Comparison of ENCODE assay signal across 17 cellular contexts in genomic region chr11:68575025-68575665, GRCh38.
DNase-seq lines count a peak whose midpoint lies in the region; ATAC-seq lines count a peak whose summit lies in the region.
"Had no signal": no experiment of that assay in that cellular context is flagged by ENCODE, and none has a peak within 500 bp of the region (broad histone marks: within the 10 kb centered on the region; RNA-seq: fewer than 3 reads in every experiment).

No MANE protein-coding gene starts in this region.

- H3K79me1 ChIP-seq in mesenchymal stem cell (replicated peaks; ENCODE audit: low read length, poor library complexity, severe bottlenecking): peaks cover 41% of the 10 kb centered on the region

- H2BK15ac ChIP-seq in mesenchymal stem cell (ENCODE audit: low read depth, poor library complexity, severe bottlenecking): no peak overlapping the region

- H3K36me3 Mint-ChIP-seq in activated T-helper 17 cell treated with anti-CD3 and anti-CD28 coated beads, Interleukin-2, amount 50 U/mL, for 72 hours (ENCODE audit: low read depth): peaks cover 100% of the 10 kb centered on the region

- H3K9me3 ChIP-seq in mesenchymal stem cell (ENCODE audit: control insufficient read depth, low read length): no peaks in the 10 kb centered on the region
- H3K9me3 ChIP-seq: BE2C had no signal

- H2BK5ac ChIP-seq in mesenchymal stem cell (ENCODE audit: low read depth, low read length, poor library complexity, severe bottlenecking): no peak overlapping the region

- H3K27me3 Mint-ChIP-seq in activated T-helper 17 cell treated with anti-CD3 and anti-CD28 coated beads, Interleukin-2, amount 50 U/mL, for 72 hours: no peaks in the 10 kb centered on the region
- H3K27me3 Mint-ChIP-seq: CD4-positive, alpha-beta T cell had no signal

- no peak overlapping the region for H3K27ac ChIP-seq in mesenchymal stem cell (ENCODE audit: low read length, poor library complexity, severe bottlenecking)

- H3K18ac ChIP-seq in mesenchymal stem cell (ENCODE audit: low read depth in 1 of 2, low read length in 2 of 2): no peak overlapping the region

- peaks cover 16 to 93% of the 10 kb centered on the region in 2 experiments for H3K36me3 ChIP-seq in mesenchymal stem cell (ENCODE audit: control insufficient read depth in 1 of 2, insufficient read depth in 2 of 2, low read depth in 1 of 2, low read length in 2 of 2)

- no peak overlapping the region for H2AFZ ChIP-seq in mesenchymal stem cell (ENCODE audit: low read depth, low read length)
- H2AFZ ChIP-seq: GM23338 had no signal

- no peak overlapping the region for H3K9ac ChIP-seq in mesenchymal stem cell (ENCODE audit: low read length)

- no peak overlapping the region for H4K8ac ChIP-seq in mesenchymal stem cell (ENCODE audit: low read length)

- no peak overlapping the region for H2AK5ac ChIP-seq in mesenchymal stem cell (ENCODE audit: low read length, severe bottlenecking)

- no peak overlapping the region for H3K14ac ChIP-seq in mesenchymal stem cell (ENCODE audit: low read length in 2 of 2)

- DNase-seq in NCI-H2171 treated with DMSO at 0.1 percent for 48 hours (lab: John Stamatoyannopoulos, UW) (peak; percentile 44), NCI-H2171 (lab: John Stamatoyannopoulos, UW) (no peak), DMS79 treated with DMSO at 0.1 percent for 48 hours (lab: John Stamatoyannopoulos, UW) (peak; percentile 73), mesenchymal stem cell (peak; percentile 15), HuH-7 (ENCODE audit: low spot score) (no peak)
- DNase-seq: 8988T; BE2C; CD4-positive, alpha-beta T cell; NCI-H1092; NCI-H2107; NCI-H446; RPMI8226 had no signal

- H3K27ac Mint-ChIP-seq in activated T-helper 17 cell treated with anti-CD3 and anti-CD28 coated beads, Interleukin-2, amount 50 U/mL, for 72 hours: peak overlapping the region; percentile 15
- H3K27ac Mint-ChIP-seq: CD4-positive, alpha-beta T cell; GM23338 had no signal

- peaks cover 4% of the 10 kb centered on the region for H3K4me1 ChIP-seq in mesenchymal stem cell (ENCODE audit: control insufficient read depth, insufficient read depth, low read depth, low read length)
- H3K4me1 ChIP-seq: BE2C had no signal

- H4K91ac ChIP-seq in mesenchymal stem cell (ENCODE audit: low read length): no peak overlapping the region

- no peak overlapping the region for H2BK120ac ChIP-seq in mesenchymal stem cell (ENCODE audit: low read depth, low read length)

- H3K27me3 ChIP-seq in mesenchymal stem cell (ENCODE audit: control insufficient read depth in 1 of 2, insufficient read depth in 1 of 2, low read length in 2 of 2): no peaks in the 10 kb centered on the region
- H3K27me3 ChIP-seq: BE2C had no signal

- no peaks in the 10 kb centered on the region for H3K9me3 Mint-ChIP-seq in activated T-helper 17 cell treated with anti-CD3 and anti-CD28 coated beads, Interleukin-2, amount 50 U/mL, for 72 hours
- H3K9me3 Mint-ChIP-seq: CD4-positive, alpha-beta T cell; GM23338 had no signal

- H3K4me1 Mint-ChIP-seq in activated T-helper 17 cell treated with anti-CD3 and anti-CD28 coated beads, Interleukin-2, amount 50 U/mL, for 72 hours: peaks cover 13% of the 10 kb centered on the region

- no peak overlapping the region for H3K4ac ChIP-seq in mesenchymal stem cell (ENCODE audit: low read depth in 1 of 2, low read length in 2 of 2)

- no peak overlapping the region for H3K4me2 ChIP-seq in mesenchymal stem cell (ENCODE audit: low read length, poor library complexity, severe bottlenecking)
- H3K4me2 ChIP-seq: GM23338 had no signal

- H2BK12ac ChIP-seq in mesenchymal stem cell (ENCODE audit: low read length in 2 of 2): no peak overlapping the region

- H3K23ac ChIP-seq in mesenchymal stem cell (ENCODE audit: low read length in 2 of 2): no peak overlapping the region

- no peak overlapping the region for H3K4me3 ChIP-seq in mesenchymal stem cell (ENCODE audit: insufficient read depth in 1 of 2, low read depth in 1 of 2, low read length in 2 of 2)
- H3K4me3 ChIP-seq: GM12878, GM23338 had no signal

- H3K4me3 Mint-ChIP-seq in activated T-helper 17 cell treated with anti-CD3 and anti-CD28 coated beads, Interleukin-2, amount 50 U/mL, for 72 hours: no peak overlapping the region
- H3K4me3 Mint-ChIP-seq: CD4-positive, alpha-beta T cell; GM23338 had no signal

- 96% methylated on average over 3 of the region's 4 CpGs for WGBS in mesenchymal stem cell

- ATAC-seq in activated T-helper 17 cell treated with anti-CD3 and anti-CD28 coated beads, Interleukin-2, amount 50 U/mL, for 72 hours (replicated peaks): peak; percentile 46
- ATAC-seq in HG03108 (IDR thresholded peaks at IDR 0.05; ENCODE audit: unreplicated experiment): no peak
- no peak for ATAC-seq in HG03442 (IDR thresholded peaks at IDR 0.05; ENCODE audit: unreplicated experiment)
- ATAC-seq: GM12878, GM23338 had no signal

Comparison
In these comparisons a context has a peak if more than half of its experiments do, and no peak if none do; other contexts are left out.
1. DNase-seq: peak in NCI-H2171 treated with DMSO at 0.1 percent for 48 hours (single experiment), DMS79 treated with DMSO at 0.1 percent for 48 hours (single experiment) and mesenchymal stem cell (single experiment); none in NCI-H2171 (single experiment) and HuH-7 (single experiment).